8 cellular contexts compared by ENCODE assay signal in genomic region chr11:73980001-73980960, GRCh38. TPM values are rescaled to one million over a fixed set of nuclear protein-coding genes. Genes with fewer than 3 reads are reported as not detected.
DNase-seq lines count a peak whose midpoint lies in the region; ATAC-seq, FAIRE-seq and TF ChIP-seq lines count a peak whose summit lies in the region.

No MANE protein-coding gene starts in this region.

- intact Hi-C loops in prostate gland (cut with DNase I) = loop anchor here (5.0 kb wide), 1 partner anchor 347 kb away; no protein-coding TSS in a partner anchor

- H3K27ac Mint-ChIP-seq in T-cell (peak overlapping the region; percentile 98 to 99), astrocyte (ENCODE audit: unreplicated experiment) (peak overlapping the region; percentile 66), memory B cell (peak overlapping the region; percentile 98)

- no peak for TF ChIP-seq POLR2A in prostate gland (IDR thresholded peaks at IDR 0.05)

- CTCF ChIA-PET in T-cell (lab: Charles Lee) = interaction anchor here (0.5 to 3.7 kb wide), 16 partner anchors 9 to 191 kb away, joined by 3 to 23 read pairs (median 3); partner anchors contain the start of genes C2CD3 (in 1 of the 2) and PPME1 (in 1 of the 2)

- H3K4me3 Mint-ChIP-seq in T-cell = peak overlapping the region; percentile 89 to 98 (median 97)
- peak overlapping the region; percentile 85 for H3K4me3 Mint-ChIP-seq in astrocyte (ENCODE audit: unreplicated experiment)
- H3K4me3 Mint-ChIP-seq in memory B cell = peak overlapping the region; percentile 99

- H3K36me3 ChIP-seq in astrocyte (ENCODE audit: insufficient read depth, low read length) (peaks cover 2% of the 10 kb centered on the region), prostate gland (no peaks in the 10 kb centered on the region)

- no peak for FAIRE-seq in astrocyte (lab: Jason Lieb, UNC)

- H3K9me3 Mint-ChIP-seq in T-cell (no peaks in the 10 kb centered on the region), astrocyte (ENCODE audit: unreplicated experiment) (no peaks in the 10 kb centered on the region), memory B cell (no peaks in the 10 kb centered on the region)

- POLR2A ChIA-PET in T-cell (lab: Charles Lee) = interaction anchor here (0.6 to 6.4 kb wide), 22 partner anchors 8 to 191 kb away, joined by 3 to 199 read pairs (median 6); partner anchors contain the start of genes C2CD3 (in 1 of the 2), PPME1 (in 1 of the 2) and UCP3 (in 1 of the 2)

- H3K4me3 ChIP-seq in astrocyte (ENCODE audit: insufficient read depth, low read depth, low read length) = no peak overlapping the region
- no peak overlapping the region for H3K4me3 ChIP-seq in prostate gland

- DNase-seq in COLO668 (lab: John Stamatoyannopoulos, UW; ENCODE audit: unreplicated experiment) (peak; percentile 84), HT1080 (ENCODE audit: low read depth) (peak; percentile 17), T-cell (peak; percentile 69 to 93 (median 84)), astrocyte (ENCODE audit: low read depth) (no peak), memory B cell (ENCODE audit: low spot score in 2 of 2) (peak; percentile 72 to 89), prostate gland (ENCODE audit: low spot score) (no peak)
- DNase-seq in stimulated activated naive CD8-positive, alpha-beta T cell treated with anti-CD3 and anti-CD28 coated beads, Interleukin-15, Interleukin-2, amounts not matched to agents 100 U/mL and 50 U/mL, for 24 hours = peak; percentile 74

- H3K4me2 ChIP-seq in astrocyte (ENCODE audit: low read length) = no peak overlapping the region

- no peaks in the 10 kb centered on the region for H3K9me3 ChIP-seq in astrocyte (ENCODE audit: insufficient read depth, low read depth, low read length)
- H3K9me3 ChIP-seq in prostate gland = no peaks in the 10 kb centered on the region

- no peak for TF ChIP-seq CTCF in astrocyte (IDR thresholded peaks at IDR 0.05; ENCODE audit: insufficient read depth, low read depth, low read length)
- TF ChIP-seq CTCF in prostate gland (IDR thresholded peaks at IDR 0.05) = no peak

- H3K27me3 Mint-ChIP-seq in T-cell (no peaks in the 10 kb centered on the region), astrocyte (ENCODE audit: low read depth, unreplicated experiment) (no peaks in the 10 kb centered on the region), memory B cell (no peaks in the 10 kb centered on the region)

- H3K27me3 ChIP-seq in astrocyte (ENCODE audit: insufficient read depth, low read length) = no peaks in the 10 kb centered on the region
- H3K27me3 ChIP-seq in prostate gland (replicated peaks; ENCODE audit: insufficient read depth) = no peaks in the 10 kb centered on the region

- no peak overlapping the region for H3K27ac ChIP-seq in astrocyte (ENCODE audit: low read depth, low read length)
- no peak overlapping the region for H3K27ac ChIP-seq in prostate gland

- H3K36me3 Mint-ChIP-seq in T-cell (peaks cover 62% of the 10 kb centered on the region), astrocyte (ENCODE audit: low read depth, unreplicated experiment) (peaks cover 32% of the 10 kb centered on the region), memory B cell (peaks cover 57% of the 10 kb centered on the region)

- peaks cover 12% of the 10 kb centered on the region for H3K4me1 ChIP-seq in astrocyte (ENCODE audit: insufficient read depth, low read length)
- H3K4me1 ChIP-seq in prostate gland (replicated peaks) = no peaks in the 10 kb centered on the region

- no peak overlapping the region for H3K9ac ChIP-seq in astrocyte (ENCODE audit: low read length)

- no peaks in the 10 kb centered on the region for H3K79me2 ChIP-seq in astrocyte (ENCODE audit: insufficient read depth, low read length)

- ATAC-seq in GM19463 (IDR thresholded peaks at IDR 0.05; ENCODE audit: unreplicated experiment) (peak; percentile 45), T-cell (replicated peaks in 1 of 4) (peak; percentile 67 to 69 (median 68)), memory B cell (ENCODE audit: low read depth) (peak; percentile 63)
- ATAC-seq in stimulated activated naive CD8-positive, alpha-beta T cell treated with anti-CD3 and anti-CD28 coated beads, Interleukin-15, Interleukin-2, amounts not matched to agents 100 U/mL and 50 U/mL, for 24 hours = peak; percentile 24

- 63% methylated on average over 6 of the region's 6 CpGs for WGBS in prostate gland

- H2AFZ ChIP-seq in astrocyte (ENCODE audit: low read depth, low read length) = no peak overlapping the region

- H4K20me1 ChIP-seq in astrocyte (ENCODE audit: insufficient read depth, low read length) = peaks cover 4% of the 10 kb centered on the region

- H3K4me1 Mint-ChIP-seq in T-cell (peaks cover 66 to 76% (median 69%) of the 10 kb centered on the region in 3 donors), astrocyte (ENCODE audit: low read depth, unreplicated experiment) (peaks cover 25% of the 10 kb centered on the region), memory B cell (peaks cover 54% of the 10 kb centered on the region)

RNA-seq across cellular contexts. Expression of gene UCP2, which starts 2.4 kb away (rescaled TPM):
- not detected in 2 replicates for total RNA-seq in HT1080 (2014; rRNA removed; shearing (Covaris generic))
- polyA plus RNA-seq in HT1080 (2015; cell fraction: cytosol; rRNA removed) = 0.28 TPM in 1 of 2 replicates, not detected in the other
- not detected in 2 replicates for polyA plus RNA-seq in HT1080 (2015; cell fraction: nucleus; rRNA removed)
- total RNA-seq in T-cell = 100 to 1,000 TPM; 241 to 754 (median 311) TPM
- 57.9 and 83.0 TPM in 2 replicates for total RNA-seq in astrocyte
- total RNA-seq in prostate gland = 10 to 100 TPM; 13.6 to 23.1 TPM

RNA-seq across cellular contexts. Expression of gene UCP3, which starts 28.6 kb away (rescaled TPM):
- total RNA-seq in HT1080 (2014; rRNA removed; shearing (Covaris generic)) = 0.29 and 0.43 TPM in 2 replicates
- polyA plus RNA-seq in HT1080 (2015; cell fraction: cytosol; rRNA removed) = 0.10 and 0.55 TPM in 2 replicates
- polyA plus RNA-seq in HT1080 (2015; cell fraction: nucleus; rRNA removed) = 0.91 and 1.4 TPM in 2 replicates
- total RNA-seq in T-cell (1 to 10 TPM; 5.7 to 6.8 (median 6.5) TPM), astrocyte (0.65 and 2.0 TPM in 2 replicates), prostate gland (1 to 10 TPM in 1 of 2 donors, under 1 TPM in 1; 0.55 to 6.8 TPM)

RNA-seq across cellular contexts. Expression of gene DNAJB13, which starts 29.5 kb away (rescaled TPM):
- total RNA-seq in HT1080 (2014; rRNA removed; shearing (Covaris generic)) = 0.07 and 0.13 TPM in 2 replicates
- not detected in 2 replicates for polyA plus RNA-seq in HT1080 (2015; cell fraction: cytosol; rRNA removed)
- polyA plus RNA-seq in HT1080 (2015; cell fraction: nucleus; rRNA removed) = 0.38 and 0.83 TPM in 2 replicates
- total RNA-seq in T-cell (under 1 TPM in 3 of 5 donors, not detected in 2; 0.19 to 0.96 (median 0.30) TPM), astrocyte (1.2 and 1.3 TPM in 2 replicates), prostate gland (1 to 10 TPM in 1 of 2 donors, under 1 TPM in 1; 0.59 to 1.9 TPM)

Comparison
In these comparisons a context has a peak if more than half of its experiments do, and no peak if none do; other contexts are left out.
1. DNase-seq: peak in COLO668 (single experiment), HT1080 (single experiment), T-cell (34 of 34), memory B cell (2 of 2) and stimulated activated naive CD8-positive, alpha-beta T cell treated with anti-CD3 and anti-CD28 coated beads, Interleukin-15, Interleukin-2, amounts not matched to agents 100 U/mL and 50 U/mL, for 24 hours (single experiment); none in astrocyte (single experiment) and prostate gland (single experiment).
2. RNA of gene UCP2, which starts 2.4 kb away (total RNA-seq): 241 to 754 TPM in T-cell, 57.9 to 83.0 TPM in astrocyte and 13.6 to 23.1 TPM in prostate gland; not detected in HT1080; every median in the first group is over 10 times any median in the second.
3. Peak in every context shown above with its lines, with median percentiles within 50 percentile points of each other: ATAC-seq, H3K27ac Mint-ChIP-seq and H3K4me3 Mint-ChIP-seq.